ENCODE assay signal across 1 cellular context in genomic region chr5:133025804-133026663, GRCh38.
A peak's percentile ranks its signal among the peaks of the same experiment; 100 is the strongest.
TF ChIP-seq lines count a peak whose summit lies in the region.

Gene ZCCHC10, minus strand, starts transcription at chr5:133026549. Its CDS starts 12 bp downstream, at chr5:133026537.

TF ChIP-seq in GM12878, 131 proteins besides CTCF, POLR2A, EP300 and RAD21 (continued from another document and continues in another):
- TF ChIP-seq POLR2AphosphoS5 (IDR thresholded peaks at IDR 0.05; ENCODE audit: low read length) = peak; percentile 85
- no peak for TF ChIP-seq NRF1 (conservative IDR thresholded peaks at IDR 0.05; ENCODE audit: low read depth, low read length)
- no peak for TF ChIP-seq ATF2 (IDR thresholded peaks at IDR 0.05; ENCODE audit: low read length)
- TF ChIP-seq TARDBP (IDR thresholded peaks at IDR 0.05; ENCODE audit: borderline replicate concordance) = no peak
- peak; percentile 52 for TF ChIP-seq HDAC6 (IDR thresholded peaks at IDR 0.05; ENCODE audit: unreplicated experiment)
- no peak for TF ChIP-seq KDM1A (IDR thresholded peaks at IDR 0.05; ENCODE audit: borderline replicate concordance)
- TF ChIP-seq POU2F2 (IDR thresholded peaks at IDR 0.05; ENCODE audit: borderline replicate concordance, low read depth, low read length) = peak; percentile 77; the same call in 2 of the 3 replicates
- no peak for TF ChIP-seq PRDM15 (CRISPR knock-in tag; IDR thresholded peaks at IDR 0.05)
- peak; percentile 78; the same call in 1 of the 2 replicates for TF ChIP-seq RBBP5 (conservative IDR thresholded peaks at IDR 0.05)
- TF ChIP-seq YY1 (IDR thresholded peaks at IDR 0.05; ENCODE audit: low read depth, low read length) = peak; percentile 97
- TF ChIP-seq CBFB (IDR thresholded peaks at IDR 0.05; ENCODE audit: low read depth) = peak; percentile 74; the same call in 1 of the 2 replicates
- TF ChIP-seq NR2C2 (IDR thresholded peaks at IDR 0.05; ENCODE audit: borderline replicate concordance, control insufficient read depth, insufficient read length, low read depth) = no peak
- TF ChIP-seq MTA2 (IDR thresholded peaks at IDR 0.05; ENCODE audit: low read depth) = no peak
- no peak for TF ChIP-seq CEBPB (IDR thresholded peaks at IDR 0.05; ENCODE audit: borderline replicate concordance in 1 of 2, low read depth in 2 of 2, low read length in 2 of 2)
- TF ChIP-seq EED (IDR thresholded peaks at IDR 0.05; ENCODE audit: low read depth) = no peak
- 0 out of 2 replicates have a peak, but pooled peaks have one; percentile 68 for TF ChIP-seq POLR2AphosphoS2 (IDR thresholded peaks at IDR 0.05; ENCODE audit: low read depth, low read length)
- 0 out of 2 replicates have a peak, but pooled peaks have one; percentile 5 for TF ChIP-seq GABPA (IDR thresholded peaks at IDR 0.05; ENCODE audit: low read depth)
- 0 out of 2 replicates have a peak, but pooled peaks have one; percentile 34 for TF ChIP-seq BACH1 (IDR thresholded peaks at IDR 0.05; ENCODE audit: borderline replicate concordance)
- TF ChIP-seq MYC (IDR thresholded peaks at IDR 0.05; ENCODE audit: insufficient read depth, insufficient read length, insufficient replicate concordance, low read length, severe bottlenecking) = no peak
- TF ChIP-seq ZBTB40 (IDR thresholded peaks at IDR 0.05; ENCODE audit: borderline replicate concordance) = peak; percentile 26; the same call in 1 of the 2 replicates
- no peak for TF ChIP-seq PAX8 (IDR thresholded peaks at IDR 0.05)
- TF ChIP-seq NFXL1 (IDR thresholded peaks at IDR 0.05; ENCODE audit: borderline replicate concordance) = no peak
- TF ChIP-seq ZNF687 (IDR thresholded peaks at IDR 0.05) = peak; percentile 55; the same call in 1 of the 2 replicates
- peak; percentile 95 for TF ChIP-seq ASH2L (IDR thresholded peaks at IDR 0.05; ENCODE audit: borderline replicate concordance, low read depth)
- TF ChIP-seq BHLHE40 (IDR thresholded peaks at IDR 0.05; ENCODE audit: borderline replicate concordance in 1 of 2, low read depth in 2 of 2, low read length in 1 of 2) = peak; percentile 81 to 92
- TF ChIP-seq CREM (IDR thresholded peaks at IDR 0.05; ENCODE audit: low read depth) = no peak
- peak; percentile 75; the same call in 1 of the 2 replicates for TF ChIP-seq PML (IDR thresholded peaks at IDR 0.05; ENCODE audit: low read length)
- TF ChIP-seq ZSCAN29 (IDR thresholded peaks at IDR 0.05) = no peak
- TF ChIP-seq IKZF2 (IDR thresholded peaks at IDR 0.05) = no peak; a peak in 3 of 4 replicates
- peak; percentile 54 for TF ChIP-seq RUNX3 (IDR thresholded peaks at IDR 0.05; ENCODE audit: low read length)
- TF ChIP-seq JUNB (IDR thresholded peaks at IDR 0.05) = no peak
- TF ChIP-seq SIN3A (IDR thresholded peaks at IDR 0.05; ENCODE audit: low read depth, low read length) = no peak
- TF ChIP-seq TAF1 (IDR thresholded peaks at IDR 0.05; ENCODE audit: borderline replicate concordance, low read depth, low read length) = peak; percentile 88
- TF ChIP-seq STAT1 (conservative IDR thresholded peaks at IDR 0.05) = no peak
- peak; percentile 32; the same call in 1 of the 2 replicates for TF ChIP-seq MLLT1 (IDR thresholded peaks at IDR 0.05)
- no peak for TF ChIP-seq NFIC (IDR thresholded peaks at IDR 0.05; ENCODE audit: low read depth, low read length)
- TF ChIP-seq RELB (IDR thresholded peaks at IDR 0.05; ENCODE audit: low read depth) = peak; percentile 85
- TF ChIP-seq RAD51 (IDR thresholded peaks at IDR 0.05) = 0 out of 2 replicates have a peak, but pooled peaks have one; percentile 13
- 0 out of 2 replicates have a peak, but pooled peaks have one; percentile 36 for TF ChIP-seq ZNF207 (IDR thresholded peaks at IDR 0.05; ENCODE audit: borderline replicate concordance)
- TF ChIP-seq SMAD5 (IDR thresholded peaks at IDR 0.05; ENCODE audit: low read depth) = peak; percentile 77; the same call in 1 of the 2 replicates
- TF ChIP-seq DPF2 (IDR thresholded peaks at IDR 0.05) = peak; percentile 21; the same call in 1 of the 2 replicates
- peak; percentile 61 for TF ChIP-seq IKZF1 (conservative IDR thresholded peaks at IDR 0.05)
- TF ChIP-seq IRF3 (IDR thresholded peaks at IDR 0.05) = no peak
- TF ChIP-seq ELK1 (IDR thresholded peaks at IDR 0.05; ENCODE audit: low read depth, low read length) = no peak
- TF ChIP-seq RB1 (IDR thresholded peaks at IDR 0.05; ENCODE audit: borderline replicate concordance) = peak; percentile 35; the same call in 1 of the 2 replicates
- TF ChIP-seq SMARCA5 (IDR thresholded peaks at IDR 0.05) = no peak
- no peak for TF ChIP-seq BMI1 (IDR thresholded peaks at IDR 0.05; ENCODE audit: borderline replicate concordance)
- no peak for TF ChIP-seq CHD4 (IDR thresholded peaks at IDR 0.05)
